In genomic region chr6:116438590-116439448, GRCh38 we compare ENCODE assay signal across 1 cellular context.
TF ChIP-seq lines count a peak whose summit lies in the region.

No MANE protein-coding gene starts in this region.

TF ChIP-seq in endothelial cell of umbilical vein, 7 proteins besides CTCF, POLR2A, EP300 and RAD21 (continued from another document):
- TF ChIP-seq MAX (IDR thresholded peaks at IDR 0.05; ENCODE audit: insufficient read depth, insufficient read length) (no peak), POLR2AphosphoS5 (IDR thresholded peaks at IDR 0.05; ENCODE audit: insufficient read depth, low read depth, low read length) (no peak)
